Comparison of ENCODE assay signal across 9 cellular contexts in the genomic region with DNA sequence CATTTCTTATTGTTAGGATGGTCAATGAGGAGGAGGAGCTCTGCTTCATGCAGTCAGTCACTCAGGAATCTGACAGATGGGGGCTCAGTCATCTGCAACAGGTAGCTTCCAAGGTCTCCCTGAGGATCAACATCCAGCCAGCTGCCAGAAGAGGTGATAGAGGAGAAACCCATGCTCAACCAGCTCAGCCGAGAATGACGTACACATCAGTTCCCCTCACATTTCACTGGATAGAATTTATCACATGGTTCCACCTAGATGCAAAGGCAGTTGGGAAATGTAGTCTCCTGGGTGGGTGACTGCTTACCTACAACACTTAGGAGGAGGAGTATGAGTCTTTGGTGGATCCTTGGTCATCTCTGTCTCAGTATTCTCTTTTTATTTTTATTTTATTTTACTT.
DNase-seq lines count a peak whose midpoint lies in the region; ATAC-seq, FAIRE-seq and TF ChIP-seq lines count a peak whose summit lies in the region.
"Had no signal": no experiment of that assay in that cellular context is flagged by ENCODE, and none has a peak within 500 bp of the region (broad histone marks: within the 10 kb centered on the region; RNA-seq: fewer than 3 reads in every experiment).

No MANE protein-coding gene starts in this region.

- no peaks in the 10 kb centered on the region for H3K79me2 ChIP-seq in endothelial cell of umbilical vein (ENCODE audit: control insufficient read depth, insufficient read depth, low read length)

- dilution Hi-C loops in endothelial cell of umbilical vein (cut with MboI; ENCODE audit: extremely low pct_ligation_motif_present, low sequenced_read_pairs) = no loop called here

- H3K36me3 Mint-ChIP-seq in CD4-positive, alpha-beta T cell (ENCODE audit: low read depth) = no peaks in the 10 kb centered on the region
- no peaks in the 10 kb centered on the region for H3K36me3 Mint-ChIP-seq in effector memory CD8-positive, alpha-beta T cell (ENCODE audit: insufficient read depth)

- H3K4me1 ChIP-seq in NT2/D1 (ENCODE audit: insufficient read depth, insufficient read length) (peaks cover 22% of the 10 kb centered on the region), endothelial cell of umbilical vein (ENCODE audit: control insufficient read depth, extremely low read depth, insufficient read depth, low read length) (no peaks in the 10 kb centered on the region), ascending aorta (no peaks in the 10 kb centered on the region)

- H3K9me3 ChIP-seq in CD4-positive, alpha-beta T cell (ENCODE audit: control insufficient read depth, low read length) = no peaks in the 10 kb centered on the region
- H3K9me3 ChIP-seq in NT2/D1 (ENCODE audit: insufficient read depth, low read length) (no peaks in the 10 kb centered on the region), endothelial cell of umbilical vein (replicated peaks; ENCODE audit: control insufficient read depth, insufficient read depth, low read length) (no peaks in the 10 kb centered on the region), ascending aorta (no peaks in the 10 kb centered on the region)

- H4K20me1 ChIP-seq in endothelial cell of umbilical vein (replicated peaks; ENCODE audit: control insufficient read depth, extremely low read depth, insufficient read depth, low read length) = no peaks in the 10 kb centered on the region

- H3K27me3 ChIP-seq in CD4-positive, alpha-beta T cell (ENCODE audit: control insufficient read depth, insufficient read depth, low read length) = no peaks in the 10 kb centered on the region
- no peaks in the 10 kb centered on the region for H3K27me3 ChIP-seq in NT2/D1 (ENCODE audit: insufficient read depth, insufficient read length)
- H3K27me3 ChIP-seq in endothelial cell of umbilical vein (ENCODE audit: control insufficient read depth in 2 of 2, insufficient read depth in 2 of 2, low read length in 2 of 2) = peaks cover 3 to 13% of the 10 kb centered on the region in 2 experiments
- H3K27me3 ChIP-seq in ascending aorta = no peaks in the 10 kb centered on the region

- H3K4me3 ChIP-seq in NT2/D1 (ENCODE audit: insufficient read length, low read depth) (no peak overlapping the region), endothelial cell of umbilical vein (replicated peaks in 1 of 3; ENCODE audit: insufficient read depth in 1 of 3, low read depth in 1 of 3, low read length in 3 of 3) (no peak overlapping the region), skin epidermis (no peak overlapping the region), ascending aorta (no peak overlapping the region)

- H2AFZ ChIP-seq in endothelial cell of umbilical vein (ENCODE audit: low read depth, low read length) = no peak overlapping the region

- no peak for TF ChIP-seq CTCF in CD4-positive, alpha-beta T cell (IDR thresholded peaks at IDR 0.05)
- no peak for TF ChIP-seq CTCF in endothelial cell of umbilical vein (IDR thresholded peaks at IDR 0.05; ENCODE audit: extremely low read depth in 1 of 2, insufficient read depth in 1 of 2, low read depth in 1 of 2, low read length in 2 of 2)
- no peak for TF ChIP-seq CTCF in ascending aorta (IDR thresholded peaks at IDR 0.05)

- no peak overlapping the region for H3K4me3 Mint-ChIP-seq in CD4-positive, alpha-beta T cell
- H3K4me3 Mint-ChIP-seq in effector memory CD8-positive, alpha-beta T cell = no peak overlapping the region

- no peak overlapping the region for H3K27ac Mint-ChIP-seq in CD4-positive, alpha-beta T cell
- H3K27ac Mint-ChIP-seq in effector memory CD8-positive, alpha-beta T cell = no peak overlapping the region

- intact Hi-C loops in CD4-positive, alpha-beta T cell (cut with DNase I, micrococcal nuclease) = no loop called here
- intact Hi-C loops in endothelial cell of umbilical vein (cut with micrococcal nuclease) = no loop called here
- intact Hi-C loops in ascending aorta (cut with DNase I) = no loop called here

- no peaks in the 10 kb centered on the region for H3K9me1 ChIP-seq in endothelial cell of umbilical vein (replicated peaks; ENCODE audit: control insufficient read depth, extremely low read depth, insufficient read depth, low read length)

- BruUV-seq in endothelial cell of umbilical vein (replicated peaks; lab: Mats Ljungman, UMichigan) = no TSS peak

- peak; percentile 63 for ATAC-seq in CD4-positive, alpha-beta T cell (ENCODE audit: poor library complexity)
- ATAC-seq in HG02885 (IDR thresholded peaks at IDR 0.05; ENCODE audit: poor library complexity, unreplicated experiment) = peak; percentile 49
- ATAC-seq in effector memory CD8-positive, alpha-beta T cell (replicated peaks) = no peak

- no peak for TF ChIP-seq POLR2A in endothelial cell of umbilical vein (IDR thresholded peaks at IDR 0.05; ENCODE audit: low read depth, low read length)

- no peak overlapping the region for H3K27ac ChIP-seq in CD4-positive, alpha-beta T cell (ENCODE audit: low read depth, low read length)
- H3K27ac ChIP-seq in endothelial cell of umbilical vein (ENCODE audit: insufficient read depth, low read depth, low read length) (no peak overlapping the region), skin epidermis (peak overlapping the region in 18 of 21 experiments; percentile 16 to 86 (median 74)), ascending aorta (no peak overlapping the region)

- DNase-seq in CD4-positive, alpha-beta T cell = no peak
- DNase-seq in NT2/D1 (ENCODE audit: low read depth, low spot score) = peak; percentile 16
- peak; percentile 15 for DNase-seq in endothelial cell of umbilical vein (ENCODE audit: low read depth, low spot score)
- DNase-seq in ascending aorta (ENCODE audit: low spot score in 2 of 2) = no peak
- no peak for DNase-seq in stimulated activated CD4-positive, alpha-beta T cell treated with anti-CD3 and anti-CD28 coated beads, Interleukin-2, amount 100 ng/mL, for 48 hours
- no peak for DNase-seq in effector memory CD8-positive, alpha-beta T cell

- H3K9ac ChIP-seq in NT2/D1 (ENCODE audit: insufficient read length, low read depth) (no peak overlapping the region), endothelial cell of umbilical vein (replicated peaks; ENCODE audit: extremely low read depth, insufficient read depth, low read length) (no peak overlapping the region)

- no peaks in the 10 kb centered on the region for H3K9me3 Mint-ChIP-seq in CD4-positive, alpha-beta T cell
- H3K9me3 Mint-ChIP-seq in effector memory CD8-positive, alpha-beta T cell = no peaks in the 10 kb centered on the region

- no peaks in the 10 kb centered on the region for H3K27me3 Mint-ChIP-seq in CD4-positive, alpha-beta T cell
- H3K27me3 Mint-ChIP-seq in effector memory CD8-positive, alpha-beta T cell = peaks cover 0 to 29% of the 10 kb centered on the region in 2 donors

- CTCF ChIA-PET in CD4-positive, alpha-beta T cell (lab: Charles Lee) = no interaction called here
- CTCF ChIA-PET in endothelial cell of umbilical vein (lab: Charles Lee) = interaction anchor here (1.5 kb wide), 1 partner anchor 12 kb away, joined by 3 read pairs; no protein-coding TSS in a partner anchor

- POLR2A ChIA-PET in CD4-positive, alpha-beta T cell (lab: Charles Lee) = no interaction called here
- POLR2A ChIA-PET in endothelial cell of umbilical vein (lab: Charles Lee) = no interaction called here

- no peak overlapping the region for H3K4me2 ChIP-seq in endothelial cell of umbilical vein (ENCODE audit: insufficient read depth, low read length)

- H3K36me3 ChIP-seq in NT2/D1 (ENCODE audit: insufficient read depth, insufficient read length, low read length) = no peaks in the 10 kb centered on the region
- H3K36me3 ChIP-seq in endothelial cell of umbilical vein (ENCODE audit: control insufficient read depth in 2 of 2, extremely low read depth in 1 of 2, insufficient read depth in 2 of 2, low read length in 2 of 2) = no peaks in the 10 kb centered on the region
- H3K36me3 ChIP-seq in ascending aorta = no peaks in the 10 kb centered on the region

- peaks cover 26% of the 10 kb centered on the region for H3K4me1 Mint-ChIP-seq in CD4-positive, alpha-beta T cell (ENCODE audit: low read depth)
- H3K4me1 Mint-ChIP-seq in effector memory CD8-positive, alpha-beta T cell (ENCODE audit: low read depth in 2 of 2) = peaks cover 22% of the 10 kb centered on the region in 2 donors

- FAIRE-seq in endothelial cell of umbilical vein (lab: Jason Lieb, UNC) = peak; percentile 55
- FAIRE-seq: GM18507 had no signal

TF ChIP-seq in endothelial cell of umbilical vein, 7 proteins besides CTCF, POLR2A, EP300 and RAD21:
- TF ChIP-seq, protein P1, sequence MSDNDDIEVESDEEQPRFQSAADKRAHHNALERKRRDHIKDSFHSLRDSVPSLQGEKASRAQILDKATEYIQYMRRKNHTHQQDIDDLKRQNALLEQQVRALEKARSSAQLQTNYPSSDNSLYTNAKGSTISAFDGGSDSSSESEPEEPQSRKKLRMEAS (IDR thresholded peaks at IDR 0.05; ENCODE audit: insufficient read depth, insufficient read length) = no peak
- TF ChIP-seq POLR2AphosphoS5 (IDR thresholded peaks at IDR 0.05; ENCODE audit: insufficient read depth, low read depth, low read length) (no peak), FOS (IDR thresholded peaks at IDR 0.05; ENCODE audit: borderline replicate concordance, insufficient read depth, low read length) (no peak), JUN (IDR thresholded peaks at IDR 0.05; ENCODE audit: borderline replicate concordance, insufficient read depth, insufficient read length, low read depth) (no peak), MYC (IDR thresholded peaks at IDR 0.05; ENCODE audit: low read depth, low read length) (no peak), GATA2 (IDR thresholded peaks at IDR 0.05; ENCODE audit: insufficient read depth, insufficient read length, low read depth, low read length) (no peak), EZH2 (IDR thresholded peaks at IDR 0.05; ENCODE audit: borderline replicate concordance, low read depth, low read length, severe bottlenecking) (no peak)

Comparison
In these comparisons a context has a peak if more than half of its experiments do, and no peak if none do; other contexts are left out.
1. DNase-seq: peak in NT2/D1 (single experiment) and endothelial cell of umbilical vein (single experiment); none in CD4-positive, alpha-beta T cell (0 of 10), ascending aorta (0 of 2), stimulated activated CD4-positive, alpha-beta T cell treated with anti-CD3 and anti-CD28 coated beads, Interleukin-2, amount 100 ng/mL, for 48 hours (0 of 2) and effector memory CD8-positive, alpha-beta T cell (0 of 3).
2. H3K27ac ChIP-seq: peak in skin epidermis (18 of 21); none in CD4-positive, alpha-beta T cell (single experiment), endothelial cell of umbilical vein (single experiment) and ascending aorta (0 of 2).